Comparison of ENCODE assay signal across 5 cellular contexts in the genomic region with DNA sequence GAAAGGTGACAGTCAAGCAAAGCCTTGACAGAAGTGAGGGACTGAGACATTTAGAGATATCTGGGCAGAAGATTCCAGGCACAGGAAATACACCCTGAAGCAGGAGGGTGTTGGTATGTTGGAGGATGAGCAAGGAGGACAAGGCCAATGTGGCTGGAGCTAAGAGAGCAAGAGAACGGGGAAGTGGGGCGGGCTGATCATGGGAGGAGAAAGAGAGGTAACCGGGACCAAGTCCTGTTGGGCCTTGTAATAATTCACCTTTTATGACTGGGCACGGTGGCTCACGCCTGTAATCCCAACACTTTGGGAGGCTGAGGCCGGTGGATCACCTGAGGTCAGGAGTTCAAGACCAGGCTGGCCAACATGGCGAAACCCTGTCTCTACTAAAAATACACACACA. TPM values are rescaled to one million over a fixed set of nuclear protein-coding genes. Genes with fewer than 3 reads are reported as not detected.
"Had no signal": no experiment of that assay in that cellular context is flagged by ENCODE, and none has a peak within 500 bp of the region (broad histone marks: within the 10 kb centered on the region; RNA-seq: fewer than 3 reads in every experiment).

No MANE protein-coding gene starts in this region.

RNA-seq across cellular contexts. Expression of a gene that starts 5.4 kb away (rescaled TPM):
- total RNA-seq: LHCN-M2, RPMI7951, SJCRH30, SK-MEL-5 had no signal

RNA-seq across cellular contexts. Expression of a gene that starts 43.0 kb away (rescaled TPM):
- total RNA-seq: MCF 10A had no signal
